ENCODE assay signal across 1 cellular context in the genomic region with DNA sequence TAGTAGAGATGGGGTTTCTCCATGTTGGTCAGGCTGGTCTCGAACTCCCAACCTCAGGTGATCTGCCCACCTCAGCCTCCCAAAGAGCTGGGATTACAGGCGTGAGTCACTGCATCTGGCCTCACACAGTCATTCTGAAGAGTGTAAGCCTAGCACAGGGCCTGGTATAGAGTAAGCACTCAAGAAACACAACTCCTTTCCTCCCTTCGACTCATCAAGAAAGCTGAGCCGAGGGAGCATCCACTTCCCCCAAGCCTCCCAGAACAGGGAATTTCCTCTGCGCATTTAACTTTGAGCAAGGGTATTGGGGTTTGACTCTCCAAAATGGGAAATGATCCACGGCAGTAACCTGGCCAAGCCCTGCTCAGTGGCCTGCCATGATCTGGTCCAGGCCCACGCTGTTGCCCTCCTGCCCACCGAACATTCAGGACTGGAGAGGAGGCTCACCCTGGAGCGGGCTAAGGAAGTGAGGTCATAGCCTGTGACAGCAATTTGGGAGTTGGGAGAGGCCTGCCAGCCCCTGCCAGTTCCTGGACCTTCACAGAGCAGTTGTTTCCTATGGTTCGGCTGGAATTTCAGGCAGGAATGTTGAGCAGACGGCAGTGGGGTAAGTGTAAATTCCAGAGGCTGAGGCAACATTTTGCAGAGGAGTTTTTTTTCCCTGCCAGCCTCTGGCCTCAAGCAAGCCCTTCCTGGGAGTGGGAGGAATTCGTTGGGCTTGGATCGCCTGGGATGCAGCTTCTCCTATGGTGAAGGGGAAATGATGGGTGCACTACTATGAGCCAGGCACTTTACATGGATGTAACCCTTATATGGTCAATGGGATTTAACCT.
TF ChIP-seq lines count a peak whose summit lies in the region.

No MANE protein-coding gene starts in this region.

TF ChIP-seq in HepG2, 621 proteins besides CTCF, POLR2A, EP300 and RAD21 (continued from another document and continues in another):
- no peak for TF ChIP-seq ZFP82 (CRISPR knock-in tag; IDR thresholded peaks at IDR 0.05; ENCODE audit: borderline replicate concordance)
- TF ChIP-seq SOX6 (IDR thresholded peaks at IDR 0.05), result no peak
- peak; percentile 44; the same call in 1 of the 2 replicates for TF ChIP-seq SOX6 (CRISPR knock-in tag; IDR thresholded peaks at IDR 0.05)
- no peak for TF ChIP-seq KAT2B (IDR thresholded peaks at IDR 0.05; ENCODE audit: borderline replicate concordance, low read depth, low read length)
- TF ChIP-seq MLXIP (CRISPR knock-in tag; IDR thresholded peaks at IDR 0.05; ENCODE audit: borderline replicate concordance), result no peak
- no peak for TF ChIP-seq ETV6 (CRISPR knock-in tag; conservative IDR thresholded peaks at IDR 0.05)
- TF ChIP-seq ZSCAN12 (CRISPR knock-in tag; IDR thresholded peaks at IDR 0.05), result no peak
- TF ChIP-seq SIN3A (IDR thresholded peaks at IDR 0.05; ENCODE audit: borderline replicate concordance, low read depth, low read length), result no peak
- TF ChIP-seq IKZF4 (CRISPR knock-in tag; IDR thresholded peaks at IDR 0.05; ENCODE audit: borderline replicate concordance, low read depth, not compliant biosample characterization), result no peak
- no peak for TF ChIP-seq ARNT (IDR thresholded peaks at IDR 0.05)
- TF ChIP-seq ZNF496 (CRISPR knock-in tag; IDR thresholded peaks at IDR 0.05; ENCODE audit: insufficient replicate concordance), result no peak
- TF ChIP-seq, protein P1, sequence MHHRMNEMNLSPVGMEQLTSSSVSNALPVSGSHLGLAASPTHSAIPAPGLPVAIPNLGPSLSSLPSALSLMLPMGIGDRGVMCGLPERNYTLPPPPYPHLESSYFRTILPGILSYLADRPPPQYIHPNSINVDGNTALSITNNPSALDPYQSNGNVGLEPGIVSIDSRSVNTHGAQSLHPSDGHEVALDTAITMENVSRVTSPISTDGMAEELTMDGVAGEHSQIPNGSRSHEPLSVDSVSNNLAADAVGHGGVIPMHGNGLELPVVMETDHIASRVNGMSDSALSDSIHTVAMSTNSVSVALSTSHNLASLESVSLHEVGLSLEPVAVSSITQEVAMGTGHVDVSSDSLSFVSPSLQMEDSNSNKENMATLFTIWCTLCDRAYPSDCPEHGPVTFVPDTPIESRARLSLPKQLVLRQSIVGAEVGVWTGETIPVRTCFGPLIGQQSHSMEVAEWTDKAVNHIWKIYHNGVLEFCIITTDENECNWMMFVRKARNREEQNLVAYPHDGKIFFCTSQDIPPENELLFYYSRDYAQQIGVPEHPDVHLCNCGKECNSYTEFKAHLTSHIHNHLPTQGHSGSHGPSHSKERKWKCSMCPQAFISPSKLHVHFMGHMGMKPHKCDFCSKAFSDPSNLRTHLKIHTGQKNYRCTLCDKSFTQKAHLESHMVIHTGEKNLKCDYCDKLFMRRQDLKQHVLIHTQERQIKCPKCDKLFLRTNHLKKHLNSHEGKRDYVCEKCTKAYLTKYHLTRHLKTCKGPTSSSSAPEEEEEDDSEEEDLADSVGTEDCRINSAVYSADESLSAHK (CRISPR knock-in tag; IDR thresholded peaks at IDR 0.05; ENCODE audit: borderline replicate concordance), result no peak
- peak; percentile 98 for TF ChIP-seq TEAD3 (CRISPR knock-in tag; optimal IDR thresholded peaks at IDR 0.05; ENCODE audit: borderline replicate concordance)
- TF ChIP-seq ZNF546 (CRISPR knock-in tag; conservative IDR thresholded peaks at IDR 0.05), result no peak
- TF ChIP-seq ZNF101 (CRISPR knock-in tag; IDR thresholded peaks at IDR 0.05; ENCODE audit: borderline replicate concordance, low read depth), result no peak
- no peak for TF ChIP-seq SIN3B (IDR thresholded peaks at IDR 0.05; ENCODE audit: low read length)
- 0 out of 2 replicates have a peak, but pooled peaks have one; percentile 45 for TF ChIP-seq BORCS8-MEF2B (CRISPR knock-in tag; IDR thresholded peaks at IDR 0.05)
- no peak for TF ChIP-seq MEF2D (CRISPR knock-in tag; IDR thresholded peaks at IDR 0.05)
- TF ChIP-seq ASH2L (IDR thresholded peaks at IDR 0.05; ENCODE audit: insufficient read length, low read depth, low read length), result no peak
- TF ChIP-seq, protein P2, sequence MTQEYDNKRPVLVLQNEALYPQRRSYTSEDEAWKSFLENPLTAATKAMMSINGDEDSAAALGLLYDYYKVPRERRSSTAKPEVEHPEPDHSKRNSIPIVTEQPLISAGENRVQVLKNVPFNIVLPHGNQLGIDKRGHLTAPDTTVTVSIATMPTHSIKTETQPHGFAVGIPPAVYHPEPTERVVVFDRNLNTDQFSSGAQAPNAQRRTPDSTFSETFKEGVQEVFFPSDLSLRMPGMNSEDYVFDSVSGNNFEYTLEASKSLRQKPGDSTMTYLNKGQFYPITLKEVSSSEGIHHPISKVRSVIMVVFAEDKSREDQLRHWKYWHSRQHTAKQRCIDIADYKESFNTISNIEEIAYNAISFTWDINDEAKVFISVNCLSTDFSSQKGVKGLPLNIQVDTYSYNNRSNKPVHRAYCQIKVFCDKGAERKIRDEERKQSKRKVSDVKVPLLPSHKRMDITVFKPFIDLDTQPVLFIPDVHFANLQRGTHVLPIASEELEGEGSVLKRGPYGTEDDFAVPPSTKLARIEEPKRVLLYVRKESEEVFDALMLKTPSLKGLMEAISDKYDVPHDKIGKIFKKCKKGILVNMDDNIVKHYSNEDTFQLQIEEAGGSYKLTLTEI (CRISPR knock-in tag; conservative IDR thresholded peaks at IDR 0.05), result no peak
- TF ChIP-seq, protein P3, sequence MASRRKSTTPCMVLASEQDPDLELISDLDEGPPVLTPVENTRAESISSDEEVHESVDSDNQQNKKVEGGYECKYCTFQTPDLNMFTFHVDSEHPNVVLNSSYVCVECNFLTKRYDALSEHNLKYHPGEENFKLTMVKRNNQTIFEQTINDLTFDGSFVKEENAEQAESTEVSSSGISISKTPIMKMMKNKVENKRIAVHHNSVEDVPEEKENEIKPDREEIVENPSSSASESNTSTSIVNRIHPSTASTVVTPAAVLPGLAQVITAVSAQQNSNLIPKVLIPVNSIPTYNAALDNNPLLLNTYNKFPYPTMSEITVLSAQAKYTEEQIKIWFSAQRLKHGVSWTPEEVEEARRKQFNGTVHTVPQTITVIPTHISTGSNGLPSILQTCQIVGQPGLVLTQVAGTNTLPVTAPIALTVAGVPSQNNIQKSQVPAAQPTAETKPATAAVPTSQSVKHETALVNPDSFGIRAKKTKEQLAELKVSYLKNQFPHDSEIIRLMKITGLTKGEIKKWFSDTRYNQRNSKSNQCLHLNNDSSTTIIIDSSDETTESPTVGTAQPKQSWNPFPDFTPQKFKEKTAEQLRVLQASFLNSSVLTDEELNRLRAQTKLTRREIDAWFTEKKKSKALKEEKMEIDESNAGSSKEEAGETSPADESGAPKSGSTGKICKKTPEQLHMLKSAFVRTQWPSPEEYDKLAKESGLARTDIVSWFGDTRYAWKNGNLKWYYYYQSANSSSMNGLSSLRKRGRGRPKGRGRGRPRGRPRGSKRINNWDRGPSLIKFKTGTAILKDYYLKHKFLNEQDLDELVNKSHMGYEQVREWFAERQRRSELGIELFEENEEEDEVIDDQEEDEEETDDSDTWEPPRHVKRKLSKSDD (CRISPR knock-in tag; IDR thresholded peaks at IDR 0.05; ENCODE audit: low read depth), result no peak
- TF ChIP-seq NFIC (IDR thresholded peaks at IDR 0.05; ENCODE audit: low read length), result no peak
- TF ChIP-seq CCDC6 (CRISPR knock-in tag; IDR thresholded peaks at IDR 0.05), result no peak
- TF ChIP-seq PRMT3 (CRISPR knock-in tag; IDR thresholded peaks at IDR 0.05; ENCODE audit: borderline replicate concordance, low read depth), result no peak
- no peak for TF ChIP-seq HBP1 (CRISPR knock-in tag; IDR thresholded peaks at IDR 0.05; ENCODE audit: low read depth)
- TF ChIP-seq ZNF510 (CRISPR knock-in tag; IDR thresholded peaks at IDR 0.05; ENCODE audit: low read depth), result no peak
- TF ChIP-seq ZNF724P (CRISPR knock-in tag; IDR thresholded peaks at IDR 0.05; ENCODE audit: borderline replicate concordance), result no peak
- no peak for TF ChIP-seq GLI4 (CRISPR knock-in tag; IDR thresholded peaks at IDR 0.05; ENCODE audit: borderline replicate concordance)
- TF ChIP-seq PTBP1 (IDR thresholded peaks at IDR 0.05; ENCODE audit: low read depth, low read length, poor library complexity, severe bottlenecking), result no peak
- no peak for TF ChIP-seq ZNF629 (CRISPR knock-in tag; conservative IDR thresholded peaks at IDR 0.05)
- TF ChIP-seq ZFY (CRISPR knock-in tag; IDR thresholded peaks at IDR 0.05), result no peak
- TF ChIP-seq, protein P4, sequence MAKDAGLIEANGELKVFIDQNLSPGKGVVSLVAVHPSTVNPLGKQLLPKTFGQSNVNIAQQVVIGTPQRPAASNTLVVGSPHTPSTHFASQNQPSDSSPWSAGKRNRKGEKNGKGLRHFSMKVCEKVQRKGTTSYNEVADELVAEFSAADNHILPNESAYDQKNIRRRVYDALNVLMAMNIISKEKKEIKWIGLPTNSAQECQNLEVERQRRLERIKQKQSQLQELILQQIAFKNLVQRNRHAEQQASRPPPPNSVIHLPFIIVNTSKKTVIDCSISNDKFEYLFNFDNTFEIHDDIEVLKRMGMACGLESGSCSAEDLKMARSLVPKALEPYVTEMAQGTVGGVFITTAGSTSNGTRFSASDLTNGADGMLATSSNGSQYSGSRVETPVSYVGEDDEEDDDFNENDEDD (CRISPR knock-in tag; IDR thresholded peaks at IDR 0.05; ENCODE audit: borderline replicate concordance), result no peak
- TF ChIP-seq ZNF75D (CRISPR knock-in tag; IDR thresholded peaks at IDR 0.05; ENCODE audit: borderline replicate concordance), result no peak
- no peak for TF ChIP-seq ZNF224 (CRISPR knock-in tag; IDR thresholded peaks at IDR 0.05)
- TF ChIP-seq NR1H2 (CRISPR knock-in tag; IDR thresholded peaks at IDR 0.05; ENCODE audit: borderline replicate concordance, low read depth), result no peak
- TF ChIP-seq, protein P5, sequence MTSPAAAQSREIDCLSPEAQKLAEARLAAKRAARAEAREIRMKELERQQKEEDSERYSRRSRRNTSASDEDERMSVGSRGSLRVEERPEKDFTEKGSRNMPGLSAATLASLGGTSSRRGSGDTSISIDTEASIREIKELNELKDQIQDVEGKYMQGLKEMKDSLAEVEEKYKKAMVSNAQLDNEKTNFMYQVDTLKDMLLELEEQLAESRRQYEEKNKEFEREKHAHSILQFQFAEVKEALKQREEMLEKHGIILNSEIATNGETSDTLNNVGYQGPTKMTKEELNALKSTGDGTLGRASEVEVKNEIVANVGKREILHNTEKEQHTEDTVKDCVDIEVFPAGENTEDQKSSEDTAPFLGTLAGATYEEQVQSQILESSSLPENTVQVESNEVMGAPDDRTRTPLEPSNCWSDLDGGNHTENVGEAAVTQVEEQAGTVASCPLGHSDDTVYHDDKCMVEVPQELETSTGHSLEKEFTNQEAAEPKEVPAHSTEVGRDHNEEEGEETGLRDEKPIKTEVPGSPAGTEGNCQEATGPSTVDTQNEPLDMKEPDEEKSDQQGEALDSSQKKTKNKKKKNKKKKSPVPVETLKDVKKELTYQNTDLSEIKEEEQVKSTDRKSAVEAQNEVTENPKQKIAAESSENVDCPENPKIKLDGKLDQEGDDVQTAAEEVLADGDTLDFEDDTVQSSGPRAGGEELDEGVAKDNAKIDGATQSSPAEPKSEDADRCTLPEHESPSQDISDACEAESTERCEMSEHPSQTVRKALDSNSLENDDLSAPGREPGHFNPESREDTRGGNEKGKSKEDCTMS (CRISPR knock-in tag; conservative IDR thresholded peaks at IDR 0.05), result no peak
- no peak for TF ChIP-seq PBX2 (CRISPR knock-in tag; IDR thresholded peaks at IDR 0.05)
- TF ChIP-seq ZNF451 (CRISPR knock-in tag; IDR thresholded peaks at IDR 0.05), result no peak
- no peak for TF ChIP-seq TAF15 (IDR thresholded peaks at IDR 0.05; ENCODE audit: low read depth, low read length, poor library complexity, severe bottlenecking)
- no peak for TF ChIP-seq ZNF775 (CRISPR knock-in tag; IDR thresholded peaks at IDR 0.05; ENCODE audit: borderline replicate concordance)
- no peak for TF ChIP-seq ZBTB46 (CRISPR knock-in tag; IDR thresholded peaks at IDR 0.05; ENCODE audit: borderline replicate concordance)
